In the genomic region with DNA sequence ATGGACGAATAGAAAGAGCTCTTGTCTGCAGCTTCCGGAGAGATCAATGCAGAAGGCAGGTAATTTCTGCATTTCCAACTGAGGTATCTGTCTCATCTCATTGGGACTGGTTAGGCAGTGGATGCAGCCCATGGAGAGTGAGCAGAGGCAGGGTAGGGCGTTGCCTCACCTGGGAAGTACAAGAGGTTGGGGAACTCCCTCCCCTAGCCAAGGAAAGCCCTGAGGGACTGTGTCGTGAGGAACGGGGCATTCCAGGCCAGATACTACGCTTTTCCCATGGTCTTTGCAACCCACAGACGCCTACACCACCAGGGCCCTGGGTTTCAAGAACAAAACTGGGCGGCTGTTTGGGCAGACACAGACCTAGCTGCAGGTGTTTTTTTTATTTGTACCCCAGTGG, we compare ENCODE assay signal across 17 cellular contexts.
DNase-seq lines count a peak whose midpoint lies in the region; ATAC-seq, FAIRE-seq and TF ChIP-seq lines count a peak whose summit lies in the region.
"Had no signal": no experiment of that assay in that cellular context is flagged by ENCODE, and none has a peak within 500 bp of the region (broad histone marks: within the 10 kb centered on the region; RNA-seq: fewer than 3 reads in every experiment).

No MANE protein-coding gene starts in this region.

- no peak overlapping the region for H2BK12ac ChIP-seq in H9 (ENCODE audit: insufficient read length, low read depth, low read length)
- H2BK12ac ChIP-seq in H1 (ENCODE audit: low read depth, low read length): no peak overlapping the region

- no peak overlapping the region for H2BK20ac ChIP-seq in H9 (ENCODE audit: low read depth, low read length, poor library complexity, severe bottlenecking)
- 0 out of 2 replicates have a peak overlapping the region, but pooled peaks have one; percentile 13 for H2BK20ac ChIP-seq in H1 (ENCODE audit: low read length)

- H4K8ac ChIP-seq in H9 (replicated peaks; ENCODE audit: insufficient read length, low read depth, low read length): no peak overlapping the region
- H4K8ac ChIP-seq in H1 (ENCODE audit: extremely low read depth, insufficient read depth, low read length): no peak overlapping the region

- H3K9ac ChIP-seq in H9 (ENCODE audit: extremely low read depth, insufficient read length, low read length): no peak overlapping the region
- no peak overlapping the region for H3K9ac ChIP-seq in H1 (replicated peaks in 1 of 4; ENCODE audit: extremely low read depth in 1 of 4, low read depth in 3 of 4, low read length in 3 of 4)

- H3K23ac ChIP-seq in H9 (ENCODE audit: insufficient read length, low read depth, low read length) (no peak overlapping the region), H1 (ENCODE audit: insufficient read length) (no peak overlapping the region)

- H3K4ac ChIP-seq in H9 (ENCODE audit: low read depth, low read length) (no peak overlapping the region), H1 (replicated peaks; ENCODE audit: insufficient read length, low read depth, low read length) (no peak overlapping the region)

- H2AFZ ChIP-seq in H9 (ENCODE audit: low read length) (no peak overlapping the region), H1 (ENCODE audit: low read length) (no peak overlapping the region)

- H3K4me3 ChIP-seq in H1 (ENCODE audit: extremely low read depth in 1 of 4, insufficient read depth in 2 of 4, low read depth in 3 of 4, low read length in 4 of 4): no peak overlapping the region

- no peak for TF ChIP-seq CTCF in H9 (conservative IDR thresholded peaks at IDR 0.05)
- no peak for TF ChIP-seq CTCF in H1 (IDR thresholded peaks at IDR 0.05; ENCODE audit: control extremely low read depth in 1 of 3, insufficient read depth in 1 of 3, low read depth in 1 of 3, low read length in 3 of 3)
- TF ChIP-seq CTCF in glutamatergic neuron (IDR thresholded peaks at IDR 0.05; ENCODE audit: partially characterized antibody, unreplicated experiment): no peak

- H3K79me2 ChIP-seq in H9 (ENCODE audit: insufficient read depth, low read length) (peaks cover 4% of the 10 kb centered on the region; the same call in 1 of the 2 replicates), H1 (ENCODE audit: control insufficient read depth in 1 of 2, insufficient read depth in 2 of 2, low read length in 2 of 2) (peaks cover 0 to 11% of the 10 kb centered on the region in 2 experiments; a peak in 2 of 4 replicates)

- H3K79me1 ChIP-seq in H9 (ENCODE audit: insufficient read depth, low read depth, low read length, poor library complexity, severe bottlenecking) (no peaks in the 10 kb centered on the region), H1 (ENCODE audit: low read depth, low read length) (no peaks in the 10 kb centered on the region)

- H3K9me3 ChIP-seq in H9 (ENCODE audit: control insufficient read depth, low read depth, low read length) (no peaks in the 10 kb centered on the region), H1 (ENCODE audit: insufficient read depth in 2 of 2, low read depth in 1 of 2, low read length in 1 of 2) (no peaks in the 10 kb centered on the region)

- no peak for ATAC-seq in GM18505 (IDR thresholded peaks at IDR 0.05; ENCODE audit: unreplicated experiment)
- ATAC-seq: HCT116 had no signal

- H3K4me1 Mint-ChIP-seq in H9: peaks cover 37 to 44% of the 10 kb centered on the region in 2 experiments
- peaks cover 26% of the 10 kb centered on the region for H3K4me1 Mint-ChIP-seq in glutamatergic neuron (ENCODE audit: low read depth, unreplicated experiment)

- no peak overlapping the region for H2AK5ac ChIP-seq in H9 (ENCODE audit: insufficient read length, low read length)
- H2AK5ac ChIP-seq in H1 (ENCODE audit: low read depth, low read length): no peak overlapping the region

- H4K91ac ChIP-seq in H9 (ENCODE audit: insufficient read length, low read depth, low read length) (no peak overlapping the region), H1 (replicated peaks; ENCODE audit: insufficient read length, low read length) (no peak overlapping the region)

- TF ChIP-seq RAD21 in H1 (IDR thresholded peaks at IDR 0.05 in 1 of 2, conservative IDR thresholded peaks at IDR 0.05 in 1 of 2; ENCODE audit: low read depth in 2 of 2, low read length in 2 of 2): no peak

- TF ChIP-seq POLR2A in H1 (IDR thresholded peaks at IDR 0.05; ENCODE audit: control extremely low read depth in 1 of 2, low read depth in 2 of 2, low read length in 2 of 2) (no peak), GM18505 (IDR thresholded peaks at IDR 0.05; ENCODE audit: borderline replicate concordance, extremely low read depth, insufficient read depth, insufficient read length) (no peak)

- H3K18ac ChIP-seq in H9 (ENCODE audit: insufficient read length, low read depth, low read length) (no peak overlapping the region), H1 (ENCODE audit: extremely low read depth, low read length) (0 out of 2 replicates have a peak overlapping the region, but pooled peaks have one; percentile 3)

- H3K9me3 Mint-ChIP-seq in H9: peaks cover 9 to 18% of the 10 kb centered on the region in 2 experiments
- H3K9me3 Mint-ChIP-seq in glutamatergic neuron (ENCODE audit: unreplicated experiment): peaks cover 7% of the 10 kb centered on the region

- H4K20me1 ChIP-seq in H9 (ENCODE audit: control insufficient read depth, insufficient read depth, insufficient read length) (no peaks in the 10 kb centered on the region), H1 (replicated peaks in 1 of 2; ENCODE audit: control insufficient read depth in 1 of 2, insufficient read depth in 2 of 2, low read length in 2 of 2) (no peaks in the 10 kb centered on the region)

- H3K27ac ChIP-seq in H9 (ENCODE audit: insufficient read length, low read depth, low read length) (no peak overlapping the region), H1 (ENCODE audit: low read depth, low read length) (no peak overlapping the region)

- H3K36me3 Mint-ChIP-seq in H9 (ENCODE audit: insufficient read depth in 1 of 3, low read depth in 3 of 3): peaks cover 8 to 26% (median 14%) of the 10 kb centered on the region in 3 experiments
- peaks cover 4% of the 10 kb centered on the region for H3K36me3 Mint-ChIP-seq in glutamatergic neuron (ENCODE audit: unreplicated experiment)

- CTCF ChIA-PET in H1 (lab: Charles Lee; ENCODE audit: partially characterized antibody): interaction anchor here (0.7 to 1.1 kb wide), 3 partner anchors 26 to 121 kb away, joined by 3 read pairs; no protein-coding TSS in a partner anchor

- no peaks in the 10 kb centered on the region for H3K23me2 ChIP-seq in H9 (ENCODE audit: insufficient read length, low read depth, low read length, poor library complexity, severe bottlenecking)
- H3K23me2 ChIP-seq in H1 (ENCODE audit: low read depth, low read length): no peaks in the 10 kb centered on the region

- H2BK5ac ChIP-seq in H9 (ENCODE audit: insufficient read length, low read length): no peak overlapping the region
- no peak overlapping the region for H2BK5ac ChIP-seq in H1 (ENCODE audit: low read depth, low read length)

- H3T11ph ChIP-seq in H9 (ENCODE audit: low read length): no peak overlapping the region

- DNase-seq in ELF-1 (ENCODE audit: low read depth, low spot score) (peak; percentile 66), H9 (peak; percentile 27), H1 (ENCODE audit: low read depth in 1 of 2, low spot score in 2 of 2) (no peak), glutamatergic neuron (no peak), GM19239 (ENCODE audit: insufficient read length, low spot score) (no peak)
- DNase-seq in activated effector memory CD4-positive, alpha-beta T cell treated with Interleukin-2 at 50 U/mL for 16 hours: no peak
- DNase-seq: Calu3; CD4-positive, alpha-beta memory T cell; COR-L47; DMS53; DMS79 treated with DMSO at 0.1 percent for 48 hours; GOT3; H7 had no signal

- H3K36me3 ChIP-seq in H1 (ENCODE audit: control insufficient read depth in 2 of 4, insufficient read depth in 4 of 4, low read length in 3 of 4): no peaks in the 10 kb centered on the region

- POLR2A ChIA-PET in H1 (lab: Charles Lee; ENCODE audit: partially characterized antibody): no interaction called here

- H2BK15ac ChIP-seq in H9 (ENCODE audit: low read depth, low read length): no peak overlapping the region
- H2BK15ac ChIP-seq in H1 (ENCODE audit: low read length): no peak overlapping the region

- H3K27me3 ChIP-seq in H9 (ENCODE audit: insufficient read depth, low read length) (no peaks in the 10 kb centered on the region), H1 (replicated peaks in 1 of 4; ENCODE audit: control insufficient read depth in 3 of 4, extremely low read depth in 1 of 4, insufficient read depth in 3 of 4, low read length in 3 of 4) (no peaks in the 10 kb centered on the region)

- no peak overlapping the region for H3K14ac ChIP-seq in H9 (ENCODE audit: insufficient read depth, low read length)
- no peak overlapping the region for H3K14ac ChIP-seq in H1 (ENCODE audit: insufficient read length)

- whole genome bisulfite sequencing in H9 (ENCODE audit: extremely low coverage, insufficient read length, low lambda C conversion rate): no CpG with 5 or more reads among the region's 8 CpGs
- WGBS in H1 (ENCODE audit: extremely low coverage in 1 of 2, insufficient coverage in 1 of 2, insufficient read length in 1 of 2, insufficient replicate concordance in 2 of 2, low coverage in 1 of 2, low lambda C conversion rate in 2 of 2, missing lambda C conversion rate in 1 of 2), 2 experiments: 90% methylated on average over 6 of the region's 8 CpGs; no CpG with 5 or more reads in 1 of the 2 experiments

- TF ChIP-seq EP300 in H1 (IDR thresholded peaks at IDR 0.05; ENCODE audit: borderline replicate concordance in 1 of 2, low read depth in 2 of 2, low read length in 2 of 2): no peak

- H3K27me3 Mint-ChIP-seq in H9 (ENCODE audit: low read depth) (no peaks in the 10 kb centered on the region; the same call in 1 of the 2 replicates), glutamatergic neuron (ENCODE audit: unreplicated experiment) (peaks cover 4% of the 10 kb centered on the region)

- H2BK120ac ChIP-seq in H9 (ENCODE audit: low read depth, low read length, poor library complexity, severe bottlenecking) (no peak overlapping the region), H1 (replicated peaks; ENCODE audit: low read depth, low read length) (no peak overlapping the region)

- H3K4me2 ChIP-seq in H9 (ENCODE audit: insufficient read depth, insufficient read length, low read length) (no peak overlapping the region), H1 (ENCODE audit: insufficient read depth in 1 of 2, low read depth in 2 of 2, low read length in 2 of 2) (no peak overlapping the region; a peak in 1 of 4 replicates)

- H4K5ac ChIP-seq in H9 (ENCODE audit: insufficient read length, low read depth, low read length) (no peak overlapping the region), H1 (ENCODE audit: insufficient read length, low read depth, low read length) (no peak overlapping the region)

- H3K27ac Mint-ChIP-seq in H9 (no peak overlapping the region), glutamatergic neuron (ENCODE audit: unreplicated experiment) (peak overlapping the region; percentile 42)
- H3K27ac Mint-ChIP-seq: CD4-positive, alpha-beta memory T cell had no signal

- H3K4me3 Mint-ChIP-seq in H9 (no peak overlapping the region), glutamatergic neuron (ENCODE audit: unreplicated experiment) (peak overlapping the region; percentile 8)
- H3K4me3 Mint-ChIP-seq: CD4-positive, alpha-beta memory T cell had no signal

- FAIRE-seq in H1 (lab: Jason Lieb, UNC) (no peak), GM19239 (lab: Jason Lieb, UNC) (no peak)
- FAIRE-seq: G401.6, GM12892 had no signal

- H3K56ac ChIP-seq in H9 (ENCODE audit: insufficient read length, low read depth, low read length) (no peak overlapping the region), H1 (replicated peaks; ENCODE audit: insufficient read length, low read depth, low read length) (no peak overlapping the region)

- no peaks in the 10 kb centered on the region; the same call in 1 of the 2 replicates for H3K4me1 ChIP-seq in H9 (ENCODE audit: insufficient read depth, low read length)
- peaks cover 0 to 19% (median 0%) of the 10 kb centered on the region in 4 experiments; a peak in 2 of 7 replicates for H3K4me1 ChIP-seq in H1 (replicated peaks in 1 of 4; ENCODE audit: control insufficient read depth in 3 of 4, insufficient read depth in 4 of 4, low read length in 3 of 4)

Comparison
In these comparisons a context has a peak if more than half of its experiments do, and no peak if none do; other contexts are left out.
1. DNase-seq: peak in ELF-1 (single experiment) and H9 (single experiment); none in H1 (0 of 2), glutamatergic neuron (single experiment), activated effector memory CD4-positive, alpha-beta T cell treated with Interleukin-2 at 50 U/mL for 16 hours (single experiment) and GM19239 (single experiment).